ENCODE assay signal across 12 cellular contexts in genomic region chr10:10138685-10139084, GRCh38.
A peak's percentile ranks its signal among the peaks of the same experiment; 100 is the strongest.
DNase-seq lines count a peak whose midpoint lies in the region; ATAC-seq and TF ChIP-seq lines count a peak whose summit lies in the region.
"Had no signal": no experiment of that assay in that cellular context is flagged by ENCODE, and none has a peak within 500 bp of the region (broad histone marks: within the 10 kb centered on the region; RNA-seq: fewer than 3 reads in every experiment).

No MANE protein-coding gene starts in this region.

- no peak for TF ChIP-seq CTCF in foreskin keratinocyte (conservative IDR thresholded peaks at IDR 0.05)

- DNase-seq in activated T-cell treated with anti-CD3 and anti-CD28 coated beads, Interleukin-2, amount 50 U/mL, for 72 hours, result no peak
- DNase-seq in activated T-cell treated with anti-CD3 and anti-CD28 coated beads, Interleukin-2, amount 50 U/mL, for 48 hours, result no peak
- DNase-seq in NAMALWA (ENCODE audit: low spot score) (peak; percentile 3), foreskin keratinocyte (no peak), NCI-H1105 treated with DMSO at 0.1 percent for 48 hours (lab: John Stamatoyannopoulos, UW) (no peak)
- DNase-seq in effector memory CD4-positive, alpha-beta T cell, result no peak
- no peak for DNase-seq in stimulated activated naive B cell treated with anti-CD40 and anti-IgM and Interleukin-4, amounts not matched to agents 10 μg/mL and 1 μg/mL and 100 μg/mL, for 72 hours
- DNase-seq: cerebellar nuclear complex, NCI-H446 treated with DMSO at 0.1 percent for 48 hours, SK-N-SH had no signal

- no peaks in the 10 kb centered on the region for H3K9me3 Mint-ChIP-seq in activated T-cell treated with anti-CD3 and anti-CD28 coated beads, Interleukin-2, amount 50 U/mL, for 72 hours
- no peaks in the 10 kb centered on the region for H3K9me3 Mint-ChIP-seq in stimulated activated naive B cell treated with anti-CD40 and anti-IgM and Interleukin-4, amounts not matched to agents 10 μg/mL and 1 μg/mL and 100 μg/mL, for 72 hours
- H3K9me3 Mint-ChIP-seq: GM23338 had no signal

- no peaks in the 10 kb centered on the region for H3K9me3 ChIP-seq in effector memory CD4-positive, alpha-beta T cell (ENCODE audit: control insufficient read depth, low read length)
- H3K9me3 ChIP-seq: SK-N-SH had no signal

- no peaks in the 10 kb centered on the region for H3K4me1 ChIP-seq in effector memory CD4-positive, alpha-beta T cell (ENCODE audit: control insufficient read depth, insufficient read depth, low read length, poor library complexity, severe bottlenecking)
- H3K4me1 ChIP-seq in foreskin keratinocyte, result no peaks in the 10 kb centered on the region

- H3K27me3 ChIP-seq in effector memory CD4-positive, alpha-beta T cell (replicated peaks; ENCODE audit: control insufficient read depth, insufficient read depth, low read length, poor library complexity, severe bottlenecking), result no peaks in the 10 kb centered on the region
- no peaks in the 10 kb centered on the region for H3K27me3 ChIP-seq in foreskin keratinocyte

- no peaks in the 10 kb centered on the region for H3K36me3 ChIP-seq in effector memory CD4-positive, alpha-beta T cell (ENCODE audit: control insufficient read depth, insufficient read depth, low read length)

- peak overlapping the region; percentile 44 for H3K27ac Mint-ChIP-seq in activated T-cell treated with anti-CD3 and anti-CD28 coated beads, Interleukin-2, amount 50 U/mL, for 72 hours
- H3K27ac Mint-ChIP-seq in stimulated activated naive B cell treated with anti-CD40 and anti-IgM and Interleukin-4, amounts not matched to agents 10 μg/mL and 1 μg/mL and 100 μg/mL, for 72 hours, result no peak overlapping the region
- H3K27ac Mint-ChIP-seq: GM23338 had no signal

- peaks cover 6% of the 10 kb centered on the region for H3K27me3 Mint-ChIP-seq in activated T-cell treated with anti-CD3 and anti-CD28 coated beads, Interleukin-2, amount 50 U/mL, for 72 hours (ENCODE audit: low read depth)
- H3K27me3 Mint-ChIP-seq in stimulated activated naive B cell treated with anti-CD40 and anti-IgM and Interleukin-4, amounts not matched to agents 10 μg/mL and 1 μg/mL and 100 μg/mL, for 72 hours, result no peaks in the 10 kb centered on the region

- peak overlapping the region; percentile 23 to 70 for H3K4me3 Mint-ChIP-seq in activated T-cell treated with anti-CD3 and anti-CD28 coated beads, Interleukin-2, amount 50 U/mL, for 72 hours
- H3K4me3 Mint-ChIP-seq in stimulated activated naive B cell treated with anti-CD40 and anti-IgM and Interleukin-4, amounts not matched to agents 10 μg/mL and 1 μg/mL and 100 μg/mL, for 72 hours, result peak overlapping the region; percentile 33 to 48
- H3K4me3 Mint-ChIP-seq: GM23338 had no signal

- peak overlapping the region; percentile 41 for H3K4me3 ChIP-seq in effector memory CD4-positive, alpha-beta T cell (ENCODE audit: insufficient read depth, low read depth, low read length, poor library complexity, severe bottlenecking)
- H3K4me3 ChIP-seq: GM23338 had no signal

- H3K4me1 Mint-ChIP-seq in activated T-cell treated with anti-CD3 and anti-CD28 coated beads, Interleukin-2, amount 50 U/mL, for 72 hours (ENCODE audit: low read depth), result peaks cover 6% of the 10 kb centered on the region
- no peaks in the 10 kb centered on the region for H3K4me1 Mint-ChIP-seq in stimulated activated naive B cell treated with anti-CD40 and anti-IgM and Interleukin-4, amounts not matched to agents 10 μg/mL and 1 μg/mL and 100 μg/mL, for 72 hours

- no peaks in the 10 kb centered on the region for H3K36me3 Mint-ChIP-seq in activated T-cell treated with anti-CD3 and anti-CD28 coated beads, Interleukin-2, amount 50 U/mL, for 72 hours (ENCODE audit: insufficient read depth in 2 of 2)
- no peaks in the 10 kb centered on the region for H3K36me3 Mint-ChIP-seq in stimulated activated naive B cell treated with anti-CD40 and anti-IgM and Interleukin-4, amounts not matched to agents 10 μg/mL and 1 μg/mL and 100 μg/mL, for 72 hours

- no peak for ATAC-seq in activated T-cell treated with anti-CD3 and anti-CD28 coated beads, Interleukin-2, amount 50 U/mL, for 72 hours (replicated peaks in 1 of 2)
- ATAC-seq in stimulated activated naive B cell treated with anti-CD40 and anti-IgM and Interleukin-4, amounts not matched to agents 10 μg/mL and 1 μg/mL and 100 μg/mL, for 72 hours (replicated peaks), result no peak
- ATAC-seq in foreskin keratinocyte (no peak), GM18502 (IDR thresholded peaks at IDR 0.05; ENCODE audit: poor library complexity, unreplicated experiment) (no peak)
- ATAC-seq: GM23338 had no signal

- H3K27ac ChIP-seq in effector memory CD4-positive, alpha-beta T cell (ENCODE audit: insufficient read depth, low read length, poor library complexity, severe bottlenecking), result no peak overlapping the region
- H3K27ac ChIP-seq in foreskin keratinocyte, result no peak overlapping the region
